Comparison of ENCODE assay signal across 1 cellular context in genomic region chr2:20439193-20439475, GRCh38.
TF ChIP-seq lines count a peak whose summit lies in the region.

No MANE protein-coding gene starts in this region.

TF ChIP-seq in HepG2, 621 proteins besides CTCF, POLR2A, EP300 and RAD21 (continued from another document and continues in another):
- TF ChIP-seq THAP9 (CRISPR knock-in tag; IDR thresholded peaks at IDR 0.05; ENCODE audit: borderline replicate concordance) = no peak
- no peak for TF ChIP-seq TEF (CRISPR knock-in tag; IDR thresholded peaks at IDR 0.05)
- no peak for TF ChIP-seq BCLAF1 (IDR thresholded peaks at IDR 0.05)
- TF ChIP-seq ZNF33B (CRISPR knock-in tag; IDR thresholded peaks at IDR 0.05) = no peak
- TF ChIP-seq MAZ (IDR thresholded peaks at IDR 0.05; ENCODE audit: borderline replicate concordance, low read depth, low read length) = no peak
- 0 out of 2 replicates have a peak, but pooled peaks have one; percentile 39 for TF ChIP-seq MAZ (CRISPR knock-in tag; IDR thresholded peaks at IDR 0.05; ENCODE audit: low read depth)
- peak; percentile 73 for TF ChIP-seq SALL1 (CRISPR knock-in tag; IDR thresholded peaks at IDR 0.05)
- no peak for TF ChIP-seq PHF5A (CRISPR knock-in tag; IDR thresholded peaks at IDR 0.05; ENCODE audit: low read depth, unreplicated experiment)
- TF ChIP-seq THAP11 (CRISPR knock-in tag; IDR thresholded peaks at IDR 0.05) = no peak
- no peak for TF ChIP-seq ZNF253 (CRISPR knock-in tag; IDR thresholded peaks at IDR 0.05; ENCODE audit: borderline replicate concordance)
- no peak for TF ChIP-seq FOXP1 (IDR thresholded peaks at IDR 0.05)
- TF ChIP-seq FOXP1 (CRISPR knock-in tag; IDR thresholded peaks at IDR 0.05) = peak; percentile 62
- TF ChIP-seq CEBPB (IDR thresholded peaks at IDR 0.05; ENCODE audit: borderline replicate concordance, low read depth, low read length) = no peak
- TF ChIP-seq ZNF414 (CRISPR knock-in tag; IDR thresholded peaks at IDR 0.05) = no peak
- no peak for TF ChIP-seq DBP (CRISPR knock-in tag; IDR thresholded peaks at IDR 0.05; ENCODE audit: not compliant biosample characterization)
- no peak for TF ChIP-seq ZNF318 (CRISPR knock-in tag; IDR thresholded peaks at IDR 0.05)
- no peak for TF ChIP-seq ZNF512 (CRISPR knock-in tag; IDR thresholded peaks at IDR 0.05)
- 0 out of 2 replicates have a peak, but pooled peaks have one; percentile 28 for TF ChIP-seq ZGPAT (CRISPR knock-in tag; IDR thresholded peaks at IDR 0.05)
- TF ChIP-seq ZNF512B (CRISPR knock-in tag; IDR thresholded peaks at IDR 0.05; ENCODE audit: borderline replicate concordance) = no peak
- TF ChIP-seq ZNF775 (CRISPR knock-in tag; IDR thresholded peaks at IDR 0.05; ENCODE audit: borderline replicate concordance) = no peak
- TF ChIP-seq ZNF180 (CRISPR knock-in tag; IDR thresholded peaks at IDR 0.05; ENCODE audit: borderline replicate concordance, low read depth) = no peak
- TF ChIP-seq TERF1 (CRISPR knock-in tag; IDR thresholded peaks at IDR 0.05) = no peak
